Comparison of ENCODE assay signal across 35 cellular contexts in genomic region chr18:40976050-40976449, GRCh38.
"Had no signal": no experiment of that assay in that cellular context is flagged by ENCODE, and none has a peak within 500 bp of the region (broad histone marks: within the 10 kb centered on the region; RNA-seq: fewer than 3 reads in every experiment).

No MANE protein-coding gene starts in this region.

- H3K27ac ChIP-seq: body of pancreas, brain microvascular endothelial cell, breast epithelium, VCaP had no signal

- H3K36me3 Mint-ChIP-seq: activated CD8-positive, alpha-beta memory T cell treated with anti-CD3 and anti-CD28 coated beads, Interleukin-2, amount 10 ng/mL, durations not matched to agents 7 days and 5 days; activated naive CD4-positive, alpha-beta T cell treated with anti-CD3 and anti-CD28 coated beads, Interleukin-2, amount 10 ng/mL, durations not matched to agents 7 days and 5 days; activated naive CD4-positive, alpha-beta T cell treated with anti-CD3 and anti-CD28 coated beads, Interleukin-2, amount 50 U/mL, for 24 hours; activated naive CD8-positive, alpha-beta T cell; activated naive CD8-positive, alpha-beta T cell treated with anti-CD3 and anti-CD28 coated beads, Interleukin-2, amount 10 ng/mL, durations not matched to agents 7 days and 5 days had no signal

- H3K4me1 Mint-ChIP-seq: activated B cell treated with CpG ODN at 0.5 μM for 24 hours; activated CD4-positive, alpha-beta memory T cell treated with anti-CD3 and anti-CD28 coated beads, Interleukin-2, amount 10 ng/mL, durations not matched to agents 7 days and 5 days; activated CD4-positive, alpha-beta T cell treated with anti-CD3 and anti-CD28 coated beads, Interleukin-2, amount 10 ng/mL, durations not matched to agents 24 days and 14 days; activated CD8-positive, alpha-beta memory T cell treated with anti-CD3 and anti-CD28 coated beads, Interleukin-2, amount 10 ng/mL, durations not matched to agents 7 days and 5 days; activated naive CD4-positive, alpha-beta T cell treated with anti-CD3 and anti-CD28 coated beads, Interleukin-2, amount 10 ng/mL, durations not matched to agents 7 days and 5 days; activated naive CD4-positive, alpha-beta T cell treated with anti-CD3 and anti-CD28 coated beads, Interleukin-2, amount 50 U/mL, for 24 hours; activated naive CD8-positive, alpha-beta T cell treated with anti-CD3 and anti-CD28 coated beads, Interleukin-2, amount 10 ng/mL, durations not matched to agents 7 days and 5 days; activated naive CD8-positive, alpha-beta T cell treated with anti-CD3 and anti-CD28 coated beads, Interleukin-2, amount 50 U/mL, for 24 hours; central memory CD8-positive, alpha-beta T cell had no signal

- H3K4me3 Mint-ChIP-seq: activated B cell treated with CpG ODN at 0.5 μM for 24 hours; activated CD4-positive, alpha-beta memory T cell treated with anti-CD3 and anti-CD28 coated beads, Interleukin-2, amount 10 ng/mL, durations not matched to agents 7 days and 5 days; activated CD4-positive, alpha-beta T cell treated with anti-CD3 and anti-CD28 coated beads, Interleukin-2, amount 10 ng/mL, durations not matched to agents 24 days and 14 days; activated CD8-positive, alpha-beta memory T cell treated with anti-CD3 and anti-CD28 coated beads, Interleukin-2, amount 10 ng/mL, durations not matched to agents 7 days and 5 days; activated CD8-positive, alpha-beta T cell treated with anti-CD3 and anti-CD28 coated beads, Interleukin-2, amount 10 ng/mL, durations not matched to agents 7 days and 5 days; activated naive CD4-positive, alpha-beta T cell treated with anti-CD3 and anti-CD28 coated beads, Interleukin-2, amount 10 ng/mL, durations not matched to agents 7 days and 5 days; activated naive CD4-positive, alpha-beta T cell treated with anti-CD3 and anti-CD28 coated beads, Interleukin-2, amount 50 U/mL, for 24 hours; activated naive CD8-positive, alpha-beta T cell; activated naive CD8-positive, alpha-beta T cell treated with anti-CD3 and anti-CD28 coated beads, Interleukin-2, amount 10 ng/mL, durations not matched to agents 7 days and 5 days; activated naive CD8-positive, alpha-beta T cell treated with anti-CD3 and anti-CD28 coated beads, Interleukin-2, amount 50 U/mL, for 24 hours; activated T-cell treated with anti-CD3 and anti-CD28 coated beads, Interleukin-2, amount 50 U/mL, for 24 hours; central memory CD8-positive, alpha-beta T cell; T-helper 1 cell treated with Interleukin-12 subunit alpha and Interleukin-12 subunit beta and Interleukin-4 antibody, amounts not matched to agents 30 μg/mL and 1 μg/mL, for 36 hours; T-helper 2 cell treated with Interferon-gamma antibody and Interleukin-4, amounts not matched to agents 5 μg/mL and 100 μg/mL, for 36 hours had no signal

- H3K27me3 ChIP-seq: body of pancreas, brain microvascular endothelial cell, breast epithelium had no signal

- H3K4me3 ChIP-seq: body of pancreas, breast epithelium had no signal

- H3K36me3 ChIP-seq: brain microvascular endothelial cell, breast epithelium had no signal

- ATAC-seq: activated CD8-positive, alpha-beta memory T cell treated with anti-CD3 and anti-CD28 coated beads, Interleukin-2, amount 10 ng/mL, durations not matched to agents 7 days and 5 days; activated CD8-positive, alpha-beta T cell treated with anti-CD3 and anti-CD28 coated beads, Interleukin-2, amount 10 ng/mL, durations not matched to agents 7 days and 5 days; activated naive CD8-positive, alpha-beta T cell treated with anti-CD3 and anti-CD28 coated beads, Interleukin-2, amount 50 U/mL, for 24 hours; body of pancreas had no signal

- H3K9me3 ChIP-seq: body of pancreas had no signal

- DNase-seq: activated B cell treated with CpG ODN at 0.5 μM for 24 hours; activated CD4-positive, alpha-beta memory T cell treated with anti-CD3 and anti-CD28 coated beads, Interleukin-2, amount 10 ng/mL, durations not matched to agents 7 days and 5 days; activated CD4-positive, alpha-beta T cell treated with anti-CD3 and anti-CD28 coated beads for 4 hours; activated CD4-positive, alpha-beta T cell treated with anti-CD3 and anti-CD28 coated beads, Interleukin-2, amount 10 ng/mL, durations not matched to agents 24 days and 14 days; activated CD4-positive, alpha-beta T cell treated with anti-CD3 and anti-CD28 coated beads, Interleukin-2, amount 50 U/mL, for 1 hour; activated CD4-positive, alpha-beta T cell treated with anti-CD3 and anti-CD28 coated beads, Interleukin-2, amount 50 U/mL, for 4 hours; activated CD4-positive, CD25-positive, alpha-beta regulatory T cell treated with anti-CD3 and anti-CD28 coated beads, Interleukin-2, amount 50 U/mL, for 72 hours; activated CD8-positive, alpha-beta memory T cell treated with anti-CD3 and anti-CD28 coated beads for 24 hours; activated CD8-positive, alpha-beta memory T cell treated with anti-CD3 and anti-CD28 coated beads, Interleukin-2, amount 10 ng/mL, durations not matched to agents 7 days and 5 days; activated CD8-positive, alpha-beta memory T cell treated with anti-CD3 and anti-CD28 coated beads, Interleukin-2, amount 50 U/mL, for 48 hours; activated CD8-positive, alpha-beta T cell treated with anti-CD3 and anti-CD28 coated beads, Interleukin-2, amount 10 ng/mL, durations not matched to agents 7 days and 5 days; activated effector memory CD4-positive, alpha-beta T cell treated with Interleukin-2 at 50 U/mL for 16 hours; activated gamma-delta T cell; activated naive CD4-positive, alpha-beta T cell treated with Interleukin-2 at 50 U/mL for 16 hours; activated naive CD8-positive, alpha-beta T cell treated with anti-CD3 and anti-CD28 coated beads, Interleukin-2, amount 10 ng/mL, durations not matched to agents 7 days and 5 days; activated naive CD8-positive, alpha-beta T cell treated with anti-CD3 and anti-CD28 coated beads, Interleukin-2, amount 50 U/mL, for 24 hours; activated T-cell treated with anti-CD3 and anti-CD28 coated beads, Interleukin-2, amount 50 U/mL, for 24 hours; activated T-cell treated with anti-CD3 and anti-CD28 coated beads, Interleukin-2, amount 50 U/mL, for 48 hours; amygdala; anterior cingulate cortex; body of pancreas; brain microvascular endothelial cell; cerebellar nuclear complex; T-helper 1 cell; T-helper 2 cell; T-helper 9 cell had no signal

- H3K4me1 ChIP-seq: body of pancreas, breast epithelium had no signal

- H3K27me3 Mint-ChIP-seq: activated B cell treated with CpG ODN at 0.5 μM for 24 hours; activated CD4-positive, alpha-beta memory T cell treated with anti-CD3 and anti-CD28 coated beads, Interleukin-2, amount 10 ng/mL, durations not matched to agents 7 days and 5 days; activated CD4-positive, alpha-beta T cell treated with anti-CD3 and anti-CD28 coated beads, Interleukin-2, amount 10 ng/mL, durations not matched to agents 24 days and 14 days; activated CD8-positive, alpha-beta memory T cell treated with anti-CD3 and anti-CD28 coated beads, Interleukin-2, amount 10 ng/mL, durations not matched to agents 7 days and 5 days; activated naive CD4-positive, alpha-beta T cell treated with anti-CD3 and anti-CD28 coated beads, Interleukin-2, amount 10 ng/mL, durations not matched to agents 7 days and 5 days; activated naive CD4-positive, alpha-beta T cell treated with anti-CD3 and anti-CD28 coated beads, Interleukin-2, amount 50 U/mL, for 24 hours; activated naive CD8-positive, alpha-beta T cell; activated naive CD8-positive, alpha-beta T cell treated with anti-CD3 and anti-CD28 coated beads, Interleukin-2, amount 10 ng/mL, durations not matched to agents 7 days and 5 days; activated naive CD8-positive, alpha-beta T cell treated with anti-CD3 and anti-CD28 coated beads, Interleukin-2, amount 50 U/mL, for 24 hours; activated T-cell treated with anti-CD3 and anti-CD28 coated beads, Interleukin-2, amount 50 U/mL, for 24 hours; central memory CD8-positive, alpha-beta T cell had no signal

- H3K27ac Mint-ChIP-seq: activated B cell treated with CpG ODN at 0.5 μM for 24 hours; activated CD4-positive, alpha-beta memory T cell treated with anti-CD3 and anti-CD28 coated beads, Interleukin-2, amount 10 ng/mL, durations not matched to agents 7 days and 5 days; activated CD4-positive, alpha-beta T cell treated with anti-CD3 and anti-CD28 coated beads, Interleukin-2, amount 10 ng/mL, durations not matched to agents 24 days and 14 days; activated CD8-positive, alpha-beta memory T cell treated with anti-CD3 and anti-CD28 coated beads, Interleukin-2, amount 10 ng/mL, durations not matched to agents 7 days and 5 days; activated CD8-positive, alpha-beta T cell treated with anti-CD3 and anti-CD28 coated beads, Interleukin-2, amount 10 ng/mL, durations not matched to agents 7 days and 5 days; activated naive CD4-positive, alpha-beta T cell treated with anti-CD3 and anti-CD28 coated beads, Interleukin-2, amount 10 ng/mL, durations not matched to agents 7 days and 5 days; activated naive CD4-positive, alpha-beta T cell treated with anti-CD3 and anti-CD28 coated beads, Interleukin-2, amount 50 U/mL, for 24 hours; activated naive CD8-positive, alpha-beta T cell; activated naive CD8-positive, alpha-beta T cell treated with anti-CD3 and anti-CD28 coated beads, Interleukin-2, amount 10 ng/mL, durations not matched to agents 7 days and 5 days; activated naive CD8-positive, alpha-beta T cell treated with anti-CD3 and anti-CD28 coated beads, Interleukin-2, amount 50 U/mL, for 24 hours; activated T-cell treated with anti-CD3 and anti-CD28 coated beads, Interleukin-2, amount 50 U/mL, for 24 hours; activated T-helper 2 cell treated with anti-CD3 and anti-CD28 coated beads, Interferon-gamma antibody, Interleukin-2, Interleukin-4, amounts not matched to agents 10 μg/mL and 5 μg/mL and 100 μg/mL, durations not matched to agents 14 hours and 24 hours and 36 hours; T-helper 1 cell treated with Interleukin-12 subunit alpha and Interleukin-12 subunit beta and Interleukin-4 antibody, amounts not matched to agents 30 μg/mL and 1 μg/mL, for 36 hours; T-helper 2 cell treated with Interferon-gamma antibody and Interleukin-4, amounts not matched to agents 5 μg/mL and 100 μg/mL, for 36 hours had no signal
